18 cellular contexts compared by ENCODE assay signal in genomic region chr19:34766386-34766785, GRCh38. TPM values are rescaled to one million over a fixed set of nuclear protein-coding genes. Genes with fewer than 3 reads are reported as not detected.
DNase-seq lines count a peak whose midpoint lies in the region; ATAC-seq, FAIRE-seq and TF ChIP-seq lines count a peak whose summit lies in the region.
"Had no signal": no experiment of that assay in that cellular context is flagged by ENCODE, and none has a peak within 500 bp of the region (broad histone marks: within the 10 kb centered on the region; RNA-seq: fewer than 3 reads in every experiment).

No MANE protein-coding gene starts in this region.

- POLR2A ChIA-PET in IMR-90 (lab: Charles Lee; ENCODE audit: unreplicated experiment) = no interaction called here

- H2AK9ac ChIP-seq in IMR-90 (replicated peaks; ENCODE audit: low read depth, low read length, poor library complexity) = no peak overlapping the region

- no peaks in the 10 kb centered on the region for H4K20me1 ChIP-seq in IMR-90 (ENCODE audit: insufficient read depth, low read length)

- H3K56ac ChIP-seq in IMR-90 (ENCODE audit: extremely low read depth, insufficient read depth, low read length) = no peak overlapping the region

- no peak overlapping the region for H3K4me2 ChIP-seq in IMR-90 (ENCODE audit: low read depth, low read length)
- H3K4me2 ChIP-seq: A549 had no signal

- no peak overlapping the region for H2BK120ac ChIP-seq in IMR-90 (ENCODE audit: low read depth, low read length)

- CTCF ChIA-PET in IMR-90 (lab: Yijun Ruan, JAX) = no interaction called here

- H3K27me3 ChIP-seq in IMR-90 (ENCODE audit: control insufficient read depth, insufficient read depth, low read length) (no peaks in the 10 kb centered on the region), bronchial epithelial cell (ENCODE audit: control insufficient read depth, insufficient read depth, low read length) (no peaks in the 10 kb centered on the region), vagina (no peaks in the 10 kb centered on the region)

- ATAC-seq in IMR-90 (ENCODE audit: low read depth) = peak; percentile 46
- ATAC-seq: A549; CD8-positive, alpha-beta T cell; HepG2 had no signal

- H2AFZ ChIP-seq in IMR-90 (replicated peaks; ENCODE audit: low read length, poor library complexity) = no peak overlapping the region

- H2BK20ac ChIP-seq in IMR-90 (ENCODE audit: low read depth, low read length) = no peak overlapping the region

- no peak overlapping the region for H4K91ac ChIP-seq in IMR-90 (ENCODE audit: insufficient read depth, low read depth, low read length)

- no TSS peak for BruUV-seq in IMR-90 (replicated peaks; lab: Mats Ljungman, UMichigan)

- H3K9ac ChIP-seq in IMR-90 (ENCODE audit: low read depth, low read length) = no peak overlapping the region

- H3K9me3 ChIP-seq in IMR-90 (ENCODE audit: control insufficient read depth, insufficient read depth, low read length) (peaks cover 33% of the 10 kb centered on the region), vagina (peaks cover 6% of the 10 kb centered on the region)

- no peak overlapping the region for H2AK5ac ChIP-seq in IMR-90 (ENCODE audit: low read depth, low read length)

- no peak overlapping the region for H4K8ac ChIP-seq in IMR-90 (ENCODE audit: low read depth in 2 of 2, low read length in 2 of 2)

- in situ Hi-C loops in IMR-90 (cut with MboI; ENCODE audit: low sequenced_read_pairs) = no loop called here

- H3K4me3 ChIP-seq in IMR-90 (ENCODE audit: insufficient read depth, low read depth, low read length) (no peak overlapping the region), bronchial epithelial cell (ENCODE audit: low read depth, low read length) (no peak overlapping the region), vagina (no peak overlapping the region)
- H3K4me3 ChIP-seq: A549 had no signal

- TF ChIP-seq RAD21 in IMR-90 (IDR thresholded peaks at IDR 0.05; ENCODE audit: low read length) = no peak

- H2BK15ac ChIP-seq in IMR-90 (ENCODE audit: low read depth, low read length) = no peak overlapping the region

- no peak overlapping the region for H3K18ac ChIP-seq in IMR-90 (ENCODE audit: low read depth, low read length)

- no peaks in the 10 kb centered on the region; the same call in 1 of the 2 replicates for H3K4me1 ChIP-seq in IMR-90 (ENCODE audit: control insufficient read depth, insufficient read depth, low read length)
- H3K4me1 ChIP-seq in vagina = no peaks in the 10 kb centered on the region
- H3K4me1 ChIP-seq: A549 had no signal

- TF ChIP-seq CTCF in IMR-90 (conservative IDR thresholded peaks at IDR 0.05; ENCODE audit: low read depth, low read length) = no peak
- TF ChIP-seq CTCF in bronchial epithelial cell (IDR thresholded peaks at IDR 0.05; ENCODE audit: insufficient read depth, low read length, severe bottlenecking) = no peak
- TF ChIP-seq CTCF in vagina (IDR thresholded peaks at IDR 0.05) = no peak

- peak; percentile 43 for FAIRE-seq in bronchial epithelial cell (lab: Jason Lieb, UNC)
- FAIRE-seq: D721Med, GM18507, HepG2, HTR-8/SVneo had no signal

- no peak overlapping the region for H3K4ac ChIP-seq in IMR-90 (ENCODE audit: low read depth, low read length)

- intact Hi-C loops in IMR-90 (cut with micrococcal nuclease) (no loop called here), vagina (cut with DNase I) (no loop called here)

- dilution Hi-C loops in IMR-90 (cut with HindIII; ENCODE audit: low sequenced_read_pairs, unreplicated experiment) = no loop called here

- no peak overlapping the region for H3K14ac ChIP-seq in IMR-90 (replicated peaks; ENCODE audit: low read depth, low read length)

- WGBS in IMR-90 (ENCODE audit: extremely low coverage in 2 of 2, insufficient read length in 1 of 2), 2 experiments = no CpG with 5 or more reads among the region's 2 CpGs

- H3K23ac ChIP-seq in IMR-90 (ENCODE audit: low read depth, low read length) = no peak overlapping the region

- DNase-seq in EL (peak; percentile 36), IMR-90 (peak; percentile 47), bronchial epithelial cell (ENCODE audit: low read depth) (peak; percentile 33), iris pigment epithelial cell (ENCODE audit: low read depth) (peak; percentile 82), 8988T (no peak), NAMALWA (ENCODE audit: low spot score) (no peak), NCI-H2081 (lab: John Stamatoyannopoulos, UW) (no peak), vagina (ENCODE audit: extremely low spot score in 2 of 2) (no peak)
- DNase-seq: CD8-positive, alpha-beta T cell; COR-L47; DMS153; DMS79 treated with DMSO at 0.1 percent for 48 hours; H7 had no signal

- no peaks in the 10 kb centered on the region; the same call in 1 of the 2 replicates for H3K9me1 ChIP-seq in IMR-90 (ENCODE audit: insufficient read depth, low read length)

- peaks cover 2 to 6% of the 10 kb centered on the region in 2 experiments; a peak in 3 of 4 replicates for H3K79me1 ChIP-seq in IMR-90 (ENCODE audit: low read depth in 1 of 2, low read length in 2 of 2)

- H3K27ac ChIP-seq in IMR-90 (ENCODE audit: insufficient read depth, low read length) (no peak overlapping the region), vagina (no peak overlapping the region)
- H3K27ac ChIP-seq: A549 had no signal

- TF ChIP-seq POLR2A in IMR-90 (IDR thresholded peaks at IDR 0.05; ENCODE audit: low read depth, low read length) (no peak), vagina (IDR thresholded peaks at IDR 0.05) (no peak)

- no peak overlapping the region for H4K5ac ChIP-seq in IMR-90 (ENCODE audit: low read depth, low read length)

- H3K36me3 ChIP-seq in IMR-90 (ENCODE audit: control insufficient read depth, insufficient read depth, low read length) (peaks cover 59% of the 10 kb centered on the region), bronchial epithelial cell (ENCODE audit: control insufficient read depth, insufficient read depth, low read length) (peaks cover 3% of the 10 kb centered on the region), vagina (peaks cover 0 to 78% of the 10 kb centered on the region in 2 donors)

- H2BK5ac ChIP-seq in IMR-90 (ENCODE audit: low read depth, low read length, poor library complexity, severe bottlenecking) = no peak overlapping the region

TF ChIP-seq in IMR-90, 13 proteins besides CTCF, POLR2A, EP300 and RAD21:
- TF ChIP-seq MAFK (IDR thresholded peaks at IDR 0.05; ENCODE audit: low read depth, low read length) (no peak), BHLHE40 (IDR thresholded peaks at IDR 0.05; ENCODE audit: low read depth, low read length) (no peak), NFE2L2 (IDR thresholded peaks at IDR 0.05; ENCODE audit: low read depth, low read length) (no peak)

RNA-seq across cellular contexts. Expression of gene ZNF599, which starts 6.6 kb away (rescaled TPM):
- total RNA-seq in IMR-90 (2012; rRNA removed) (3.4 and 4.2 TPM in 2 replicates), bronchial epithelial cell (1.9 and 2.4 TPM in 2 replicates), vagina (5.9 TPM)
- 5.9 and 6.5 TPM in 2 replicates for polyA plus RNA-seq in IMR-90 (2012; rRNA removed)
- polyA plus RNA-seq in IMR-90 (2012; cell fraction: cytosol; rRNA removed) = 8.1 and 8.5 TPM in 2 replicates
- polyA plus RNA-seq in IMR-90 (2012; cell fraction: nucleus; rRNA removed; ENCODE audit: low replicate concordance) = 8.8 and 8.9 TPM in 2 replicates

RNA-seq across cellular contexts. Expression of gene ZNF181, which starts 32.3 kb away (rescaled TPM):
- total RNA-seq in IMR-90 (2012; rRNA removed) = 7.5 and 11.1 TPM in 2 replicates
- polyA plus RNA-seq in IMR-90 (2012; rRNA removed) = 2.7 and 3.8 TPM in 2 replicates
- polyA plus RNA-seq in IMR-90 (2012; cell fraction: cytosol; rRNA removed) = 2.5 and 12.3 TPM in 2 replicates
- 3.4 and 9.4 TPM in 2 replicates for polyA plus RNA-seq in IMR-90 (2012; cell fraction: nucleus; rRNA removed; ENCODE audit: low replicate concordance)
- total RNA-seq in bronchial epithelial cell = 10.5 and 11.3 TPM in 2 replicates
- total RNA-seq in vagina = 25.5 TPM

Comparison
In these comparisons a context has a peak if more than half of its experiments do, and no peak if none do; other contexts are left out.
1. DNase-seq: peak in EL (single experiment), IMR-90 (single experiment), bronchial epithelial cell (single experiment) and iris pigment epithelial cell (single experiment); none in 8988T (single experiment), NAMALWA (single experiment), NCI-H2081 (0 of 2) and vagina (0 of 2).